In the genomic region with DNA sequence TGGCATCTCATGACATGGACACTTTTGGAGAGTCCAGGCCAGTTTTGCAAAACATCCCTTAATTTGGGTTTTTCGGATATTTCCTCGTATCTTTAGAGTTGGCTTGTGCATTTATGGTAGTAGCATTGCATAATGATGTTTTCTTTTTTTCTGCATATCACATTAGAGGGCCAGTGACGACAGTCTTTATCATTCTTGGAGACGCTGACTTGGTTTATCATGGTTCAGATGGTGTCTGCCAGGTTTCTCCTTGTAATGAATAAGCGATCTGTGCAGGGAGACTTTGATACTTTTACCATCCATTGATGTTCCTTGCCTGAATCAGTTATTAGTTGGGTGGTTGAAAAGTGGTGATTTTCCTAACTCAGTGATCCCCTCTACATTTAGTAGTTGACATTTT, we compare ENCODE assay signal across 26 cellular contexts.
"Had no signal": no experiment of that assay in that cellular context is flagged by ENCODE, and none has a peak within 500 bp of the region (broad histone marks: within the 10 kb centered on the region; RNA-seq: fewer than 3 reads in every experiment).

No MANE protein-coding gene starts in this region.

- H3K4me3 Mint-ChIP-seq: central memory CD8-positive, alpha-beta T cell; dendritic cell treated with granulocyte-macrophage colony-stimulating factor and Interleukin-4, amounts not matched to agents 40 ng/mL and 50 ng/mL, for 4 days; endodermal cell; mesothelial cell of epicardium; nephron progenitor cell; stimulated activated effector memory CD8-positive, alpha-beta T cell treated with anti-CD3 and anti-CD28 coated beads, Interleukin-12 subunit alpha, Interleukin-12 subunit beta, amount 100 ng/mL, for 72 hours had no signal

- H3K36me3 ChIP-seq: colonic mucosa, ovary had no signal

- H3K9me3 ChIP-seq: colonic mucosa, esophagus muscularis mucosa, mucosa of descending colon, ovary, sigmoid colon, stomach, testis, tibial nerve, upper lobe of left lung had no signal

- H3K27ac Mint-ChIP-seq: dendritic cell treated with granulocyte-macrophage colony-stimulating factor and Interleukin-4, amounts not matched to agents 40 ng/mL and 50 ng/mL, for 4 days; endodermal cell; nephron progenitor cell; stimulated activated effector memory CD8-positive, alpha-beta T cell treated with anti-CD3 and anti-CD28 coated beads, Interleukin-12 subunit alpha, Interleukin-12 subunit beta, amount 100 ng/mL, for 72 hours had no signal

- H3K9me3 Mint-ChIP-seq: central memory CD8-positive, alpha-beta T cell; dendritic cell treated with granulocyte-macrophage colony-stimulating factor and Interleukin-4, amounts not matched to agents 40 ng/mL and 50 ng/mL, for 4 days; endodermal cell; mesothelial cell of epicardium; nephron progenitor cell; stimulated activated effector memory CD8-positive, alpha-beta T cell treated with anti-CD3 and anti-CD28 coated beads, Interleukin-12 subunit alpha, Interleukin-12 subunit beta, amount 100 ng/mL, for 72 hours had no signal

- H3K4me1 ChIP-seq: colonic mucosa, testis had no signal

- DNase-seq: colonic mucosa; effector CD8-positive, alpha-beta T cell; endodermal cell; head of caudate nucleus; kidney glomerular epithelial cell; mucosa of descending colon; naive B cell; nephron progenitor cell; occipital lobe; ovary; sigmoid colon; stimulated activated CD4-positive, alpha-beta T cell treated with anti-CD3 and anti-CD28 coated beads, Interleukin-2, amount 100 ng/mL, for 24 hours; stimulated activated CD4-positive, alpha-beta T cell treated with anti-CD3 and anti-CD28 coated beads, Interleukin-4, amount 100 ng/mL, for 24 hours; stimulated activated naive CD4-positive, alpha-beta T cell treated with Interleukin-2 at 50 U/mL for 16 hours; stomach; substantia nigra; testis; upper lobe of left lung had no signal

- H3K4me1 Mint-ChIP-seq: nephron progenitor cell had no signal

- ATAC-seq: mucosa of descending colon; stimulated activated effector memory CD8-positive, alpha-beta T cell treated with anti-CD3 and anti-CD28 coated beads, Interleukin-12 subunit alpha, Interleukin-12 subunit beta, amount 100 ng/mL, for 72 hours had no signal

- H3K4me3 ChIP-seq: colonic mucosa, esophagus muscularis mucosa, hepatocyte, mucosa of descending colon, ovary, sigmoid colon, stomach, testis, tibial nerve, upper lobe of left lung had no signal

- H3K27me3 Mint-ChIP-seq: central memory CD8-positive, alpha-beta T cell; dendritic cell treated with granulocyte-macrophage colony-stimulating factor and Interleukin-4, amounts not matched to agents 40 ng/mL and 50 ng/mL, for 4 days; naive B cell had no signal

- H3K27me3 ChIP-seq: colonic mucosa, esophagus muscularis mucosa, hepatocyte, ovary, sigmoid colon, stomach, testis, tibial nerve, upper lobe of left lung had no signal

- H3K27ac ChIP-seq: colonic mucosa, epithelial cell of prostate, esophagus muscularis mucosa, hepatocyte, ovary, sigmoid colon, stomach, testis, tibial nerve, upper lobe of left lung had no signal
